ENCODE assay signal across 18 cellular contexts in the genomic region with DNA sequence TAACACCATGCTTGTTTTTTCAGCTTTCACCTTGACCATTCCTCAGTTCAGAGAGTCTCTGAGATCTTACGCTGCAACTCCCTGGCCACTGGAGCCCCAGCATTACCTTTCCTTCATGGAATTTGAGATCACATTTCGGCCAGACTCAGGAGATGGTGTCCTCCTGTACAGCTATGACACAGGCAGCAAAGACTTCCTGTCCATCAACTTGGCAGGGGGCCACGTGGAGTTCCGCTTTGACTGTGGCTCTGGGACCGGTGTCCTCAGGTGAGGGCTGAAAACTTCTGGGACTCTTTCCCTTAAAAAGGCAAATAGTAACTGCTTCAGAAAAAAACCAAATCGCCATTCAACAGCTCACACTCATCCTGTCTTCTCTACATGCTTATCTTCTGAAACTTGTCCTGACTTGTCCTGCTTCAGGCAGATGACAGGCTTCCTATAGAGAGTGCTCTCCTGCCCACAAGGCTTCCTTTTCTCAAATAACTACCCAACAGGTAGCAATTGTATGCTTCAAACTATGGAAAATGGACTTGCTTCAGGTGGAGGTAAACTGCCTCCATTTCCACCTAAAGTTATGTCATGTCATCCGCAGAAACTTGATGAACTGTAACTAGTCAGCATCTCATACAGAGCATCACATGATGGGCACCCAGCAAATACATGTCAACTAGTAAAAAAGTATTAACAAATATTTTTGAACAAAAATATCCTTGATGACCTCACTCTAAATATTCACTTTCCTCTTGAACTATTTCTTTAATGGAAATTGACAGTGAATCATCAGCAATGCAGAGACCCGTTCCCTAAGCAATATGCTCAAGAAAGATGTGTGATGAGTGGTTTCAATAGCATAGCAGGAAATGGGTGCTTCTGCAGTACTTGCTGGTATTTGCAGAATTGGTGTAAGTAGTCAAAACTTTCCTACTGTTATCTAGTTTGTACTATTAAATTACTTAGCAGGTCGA.
A peak's percentile ranks its signal among the peaks of the same experiment; 100 is the strongest.
DNase-seq lines count a peak whose midpoint lies in the region; ATAC-seq and TF ChIP-seq lines count a peak whose summit lies in the region.
"Had no signal": no experiment of that assay in that cellular context is flagged by ENCODE, and none has a peak within 500 bp of the region (broad histone marks: within the 10 kb centered on the region; RNA-seq: fewer than 3 reads in every experiment).

No MANE protein-coding gene starts in this region.

- no peak for TF ChIP-seq CTCF in WTC11 (IDR thresholded peaks at IDR 0.05)

- no peak overlapping the region for H3K4me2 ChIP-seq in mesendoderm (ENCODE audit: low read length)

- no peaks in the 10 kb centered on the region for H3K27me3 Mint-ChIP-seq in WTC11 (ENCODE audit: low read depth)
- peaks cover 19% of the 10 kb centered on the region for H3K27me3 Mint-ChIP-seq in activated CD8-positive, alpha-beta T cell treated with anti-CD3 and anti-CD28 coated beads, Interleukin-2, amount 10 ng/mL, durations not matched to agents 7 days and 5 days (ENCODE audit: low read depth)

- ATAC-seq in WTC11: no peak
- ATAC-seq in HG03097 (IDR thresholded peaks at IDR 0.05; ENCODE audit: low FRiP score, unreplicated experiment): no peak
- ATAC-seq in activated CD8-positive, alpha-beta T cell treated with anti-CD3 and anti-CD28 coated beads, Interleukin-2, amount 10 ng/mL, durations not matched to agents 7 days and 5 days: no peak
- ATAC-seq: sciatic nerve had no signal

- H2BK120ac ChIP-seq in mesendoderm (ENCODE audit: low read depth, low read length): no peak overlapping the region

- no peak overlapping the region for H2AK5ac ChIP-seq in mesendoderm (ENCODE audit: low read length)

- POLR2A ChIA-PET in HEK293T (lab: Yijun Ruan, JAX): no interaction called here
- POLR2A ChIA-PET in WTC11 (lab: Charles Lee): no interaction called here
- POLR2A ChIA-PET in activated CD8-positive, alpha-beta T cell treated with anti-CD3 and anti-CD28 coated beads, Interleukin-2, amount 10 ng/mL, durations not matched to agents 7 days and 5 days (lab: Charles Lee): no interaction called here

- peaks cover 27% of the 10 kb centered on the region for H3K4me1 Mint-ChIP-seq in WTC11
- H3K4me1 Mint-ChIP-seq in activated CD8-positive, alpha-beta T cell treated with anti-CD3 and anti-CD28 coated beads, Interleukin-2, amount 10 ng/mL, durations not matched to agents 7 days and 5 days (ENCODE audit: low read depth): peaks cover 16% of the 10 kb centered on the region

- peak overlapping the region; percentile 65 for H3K56ac ChIP-seq in mesendoderm (ENCODE audit: low read length)

- H3K4ac ChIP-seq in mesendoderm (ENCODE audit: low read depth, low read length): no peak overlapping the region

- H2BK15ac ChIP-seq in mesendoderm (replicated peaks; ENCODE audit: low read depth): no peak overlapping the region

- H4K5ac ChIP-seq in mesendoderm (ENCODE audit: low read length): no peak overlapping the region

- no peak overlapping the region for H3K4me3 ChIP-seq in mesendoderm (ENCODE audit: low read length)
- H3K4me3 ChIP-seq: esophagus muscularis mucosa, HAP-1, SJSA1 had no signal

- peak overlapping the region; percentile 51 for H3K23ac ChIP-seq in mesendoderm (ENCODE audit: low read length)

- no peaks in the 10 kb centered on the region for H3K9me3 Mint-ChIP-seq in WTC11
- no peaks in the 10 kb centered on the region for H3K9me3 Mint-ChIP-seq in activated CD8-positive, alpha-beta T cell treated with anti-CD3 and anti-CD28 coated beads, Interleukin-2, amount 10 ng/mL, durations not matched to agents 7 days and 5 days (ENCODE audit: insufficient read depth)
- H3K9me3 Mint-ChIP-seq: activated naive CD4-positive, alpha-beta T cell treated with anti-CD3 and anti-CD28 coated beads, Interleukin-2, amount 10 ng/mL, durations not matched to agents 7 days and 5 days had no signal

- H3K79me1 ChIP-seq in mesendoderm (ENCODE audit: low read length): no peaks in the 10 kb centered on the region

- H3K27ac Mint-ChIP-seq in WTC11: no peak overlapping the region
- no peak overlapping the region for H3K27ac Mint-ChIP-seq in activated CD8-positive, alpha-beta T cell treated with anti-CD3 and anti-CD28 coated beads, Interleukin-2, amount 10 ng/mL, durations not matched to agents 7 days and 5 days
- H3K27ac Mint-ChIP-seq: activated naive CD4-positive, alpha-beta T cell treated with anti-CD3 and anti-CD28 coated beads, Interleukin-2, amount 10 ng/mL, durations not matched to agents 7 days and 5 days had no signal

- H4K8ac ChIP-seq in mesendoderm (ENCODE audit: low read depth, low read length): no peak overlapping the region

- peak overlapping the region; percentile 20 for H2BK5ac ChIP-seq in mesendoderm (ENCODE audit: low read length)

- H3K27me3 ChIP-seq in mesendoderm (ENCODE audit: insufficient read depth, low read length, poor library complexity): no peaks in the 10 kb centered on the region
- H3K27me3 ChIP-seq: BE2C, esophagus muscularis mucosa, SJSA1 had no signal

- CTCF ChIA-PET in HEK293T (lab: Yijun Ruan, JAX) (interaction anchor here (1.0 to 1.3 kb wide), 2 partner anchors 14 to 254 kb away, joined by 3 to 4 read pairs; no protein-coding TSS in a partner anchor), WTC11 (lab: Charles Lee) (interaction anchor here (1.3 kb wide), 1 partner anchor 14 kb away, joined by 4 read pairs; no protein-coding TSS in a partner anchor)
- CTCF ChIA-PET in activated CD8-positive, alpha-beta T cell treated with anti-CD3 and anti-CD28 coated beads, Interleukin-2, amount 10 ng/mL, durations not matched to agents 7 days and 5 days (lab: Charles Lee): interaction anchor here (1.4 kb wide), 1 partner anchor 382 kb away, joined by 3 read pairs; no protein-coding TSS in a partner anchor

- no peak overlapping the region for H3K4me3 Mint-ChIP-seq in WTC11
- H3K4me3 Mint-ChIP-seq in activated CD8-positive, alpha-beta T cell treated with anti-CD3 and anti-CD28 coated beads, Interleukin-2, amount 10 ng/mL, durations not matched to agents 7 days and 5 days: no peak overlapping the region
- H3K4me3 Mint-ChIP-seq: activated naive CD4-positive, alpha-beta T cell treated with anti-CD3 and anti-CD28 coated beads, Interleukin-2, amount 10 ng/mL, durations not matched to agents 7 days and 5 days had no signal

- no CpG with 5 or more reads among the region's 9 CpGs for WGBS in mesendoderm (ENCODE audit: extremely low coverage, insufficient coverage, low lambda C conversion rate)

- H3K4me1 ChIP-seq in mesendoderm (ENCODE audit: control insufficient read depth, low read depth, low read length): peaks cover 4% of the 10 kb centered on the region
- H3K4me1 ChIP-seq: esophagus muscularis mucosa, HAP-1 had no signal

- H3K18ac ChIP-seq in mesendoderm (ENCODE audit: low read length): no peak overlapping the region

- H3K36me3 Mint-ChIP-seq in WTC11: no peaks in the 10 kb centered on the region
- no peaks in the 10 kb centered on the region for H3K36me3 Mint-ChIP-seq in activated CD8-positive, alpha-beta T cell treated with anti-CD3 and anti-CD28 coated beads, Interleukin-2, amount 10 ng/mL, durations not matched to agents 7 days and 5 days (ENCODE audit: low read depth)
- H3K36me3 Mint-ChIP-seq: activated naive CD4-positive, alpha-beta T cell treated with anti-CD3 and anti-CD28 coated beads, Interleukin-2, amount 10 ng/mL, durations not matched to agents 7 days and 5 days had no signal

- no peak overlapping the region for H3K9ac ChIP-seq in mesendoderm (ENCODE audit: low read length)

- no peaks in the 10 kb centered on the region for H3K36me3 ChIP-seq in mesendoderm (ENCODE audit: control insufficient read depth, insufficient read depth, low read length)
- H3K36me3 ChIP-seq: BE2C, esophagus muscularis mucosa, HAP-1, neutrophil, SJSA1 had no signal

- H3K27ac ChIP-seq in mesendoderm (ENCODE audit: low read depth, low read length): no peak overlapping the region
- H3K27ac ChIP-seq: esophagus muscularis mucosa, neutrophil, SJSA1 had no signal

- H3K79me2 ChIP-seq in mesendoderm (ENCODE audit: control insufficient read depth, insufficient read depth, low read length): no peaks in the 10 kb centered on the region

- DNase-seq in EL (peak; percentile 47), HEK293T (ENCODE audit: extremely low spot score) (no peak), WTC11 (ENCODE audit: low spot score) (no peak), mesendoderm (no peak), NCI-H82 (lab: John Stamatoyannopoulos, UW) (no peak)
- DNase-seq in activated CD8-positive, alpha-beta T cell treated with anti-CD3 and anti-CD28 coated beads, Interleukin-2, amount 10 ng/mL, durations not matched to agents 7 days and 5 days: no peak
- DNase-seq: activated CD4-positive, alpha-beta T cell treated with anti-CD3 and anti-CD28 coated beads for 4 hours; activated naive CD4-positive, alpha-beta T cell treated with anti-CD3 and anti-CD28 coated beads, Interleukin-2, amount 10 ng/mL, durations not matched to agents 7 days and 5 days; BE2C; kidney glomerular epithelial cell; midbrain; NCI-H2107 had no signal

TF ChIP-seq in HEK293T, 16 proteins besides CTCF, POLR2A, EP300 and RAD21:
- TF ChIP-seq TARDBP (IDR thresholded peaks at IDR 0.05) (no peak), LEF1 (IDR thresholded peaks at IDR 0.05; ENCODE audit: borderline replicate concordance) (no peak)
- TF ChIP-seq, protein P1, sequence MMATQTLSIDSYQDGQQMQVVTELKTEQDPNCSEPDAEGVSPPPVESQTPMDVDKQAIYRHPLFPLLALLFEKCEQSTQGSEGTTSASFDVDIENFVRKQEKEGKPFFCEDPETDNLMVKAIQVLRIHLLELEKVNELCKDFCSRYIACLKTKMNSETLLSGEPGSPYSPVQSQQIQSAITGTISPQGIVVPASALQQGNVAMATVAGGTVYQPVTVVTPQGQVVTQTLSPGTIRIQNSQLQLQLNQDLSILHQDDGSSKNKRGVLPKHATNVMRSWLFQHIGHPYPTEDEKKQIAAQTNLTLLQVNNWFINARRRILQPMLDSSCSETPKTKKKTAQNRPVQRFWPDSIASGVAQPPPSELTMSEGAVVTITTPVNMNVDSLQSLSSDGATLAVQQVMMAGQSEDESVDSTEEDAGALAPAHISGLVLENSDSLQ (IDR thresholded peaks at IDR 0.05): peak; percentile 31; the same call in 1 of the 2 replicates

TF ChIP-seq in WTC11, 78 proteins besides CTCF, POLR2A, EP300 and RAD21 (continues in another document):
- no peak for TF ChIP-seq CDX4 (CRISPR knock-in tag; IDR thresholded peaks at IDR 0.05; ENCODE audit: borderline replicate concordance)
